8 cellular contexts compared by ENCODE assay signal in the genomic region with DNA sequence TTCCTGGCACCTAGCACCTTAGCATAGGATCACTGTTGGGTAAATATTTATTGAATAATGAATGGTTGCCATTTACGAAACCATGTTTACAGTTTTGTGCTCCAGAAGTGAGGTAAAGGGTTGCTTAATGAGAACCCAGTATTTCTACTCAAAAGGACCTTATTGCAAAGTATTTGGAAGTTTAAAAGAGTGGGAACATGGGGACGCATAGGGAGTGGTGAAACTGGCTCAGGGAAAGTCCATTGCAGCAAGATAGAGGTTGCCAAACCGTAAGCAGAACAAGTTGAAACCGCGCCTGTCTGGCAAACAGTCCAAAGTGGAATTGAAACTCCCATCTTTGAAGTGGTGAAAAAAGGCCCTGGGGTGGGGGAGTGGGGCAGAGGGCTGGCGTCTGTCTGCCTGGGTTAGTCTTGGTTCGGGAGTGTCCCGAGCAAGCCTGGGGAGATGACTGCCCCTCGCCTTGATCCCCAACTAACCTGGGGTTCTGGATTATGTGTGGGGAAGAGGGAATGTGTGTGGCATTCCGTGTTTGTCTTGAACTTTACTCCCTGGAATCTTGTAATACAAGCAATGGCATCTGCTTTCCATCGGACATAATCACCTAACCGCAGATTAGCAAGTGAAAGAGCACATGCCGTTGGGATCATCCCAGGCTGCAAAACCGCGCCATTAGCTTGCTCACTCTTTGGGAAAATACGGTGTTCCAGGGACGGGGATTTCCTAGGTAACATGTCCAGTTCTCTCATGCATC. TPM values are rescaled to one million over a fixed set of nuclear protein-coding genes. Genes with fewer than 3 reads are reported as not detected.
DNase-seq lines count a peak whose midpoint lies in the region; FAIRE-seq and TF ChIP-seq lines count a peak whose summit lies in the region.

No MANE protein-coding gene starts in this region.

- H3K79me2 ChIP-seq in MM.1S (ENCODE audit: low read length), result no peaks in the 10 kb centered on the region

- H3F3A ChIP-seq in MM.1S (ENCODE audit: insufficient read depth, low read length), result no peaks in the 10 kb centered on the region

- no peak overlapping the region for H2AFZ ChIP-seq in MM.1S (ENCODE audit: low read length)

- H4K20me1 ChIP-seq in MM.1S (ENCODE audit: insufficient read depth, low read length), result no peaks in the 10 kb centered on the region

- intact Hi-C loops in dorsolateral prefrontal cortex (cut with DNase I), result no loop called here

- TF ChIP-seq CTCF in MM.1S (IDR thresholded peaks at IDR 0.05; ENCODE audit: low read length) (no peak), dorsolateral prefrontal cortex (IDR thresholded peaks at IDR 0.05 in 54 of 56, conservative IDR thresholded peaks at IDR 0.05 in 2 of 56; ENCODE audit: low read depth in 1 of 56, partially characterized antibody in 56 of 56) (no peak)

- peak overlapping the region; percentile 49; the same call in 1 of the 2 replicates for H3K4me2 ChIP-seq in MM.1S (ENCODE audit: low read depth, low read length)

- H3K27ac ChIP-seq in MM.1S (ENCODE audit: low read length), result no peak overlapping the region
- peak overlapping the region in 56 of 59 donors; percentile 16 to 93 (median 80) for H3K27ac ChIP-seq in dorsolateral prefrontal cortex
- peak overlapping the region; percentile 98 to 99 for H3K27ac ChIP-seq in mucosa of rectum (ENCODE audit: low read depth in 2 of 2, low read length in 2 of 2)

- no peaks in the 10 kb centered on the region for H3K9me2 ChIP-seq in MM.1S (replicated peaks; ENCODE audit: insufficient read depth, low read length)

- peak; percentile 77 for FAIRE-seq in GM12891 (lab: Jason Lieb, UNC)

- no peaks in the 10 kb centered on the region for H3K27me3 ChIP-seq in MM.1S (replicated peaks; ENCODE audit: insufficient read depth, low read length)
- H3K27me3 ChIP-seq in dorsolateral prefrontal cortex, result no peaks in the 10 kb centered on the region
- no peaks in the 10 kb centered on the region for H3K27me3 ChIP-seq in mucosa of rectum (ENCODE audit: control insufficient read depth in 2 of 2, insufficient read depth in 2 of 2, low read length in 2 of 2)

- H3K36me3 ChIP-seq in MM.1S (replicated peaks; ENCODE audit: insufficient read depth, low read length) (no peaks in the 10 kb centered on the region), mucosa of rectum (ENCODE audit: control insufficient read depth in 2 of 2, insufficient read depth in 2 of 2, low read length in 2 of 2) (peaks cover 7 to 13% of the 10 kb centered on the region in 2 donors)

- H3K9me3 ChIP-seq in MM.1S (replicated peaks; ENCODE audit: insufficient read depth, low read length) (no peaks in the 10 kb centered on the region), mucosa of rectum (ENCODE audit: control insufficient read depth in 2 of 2, low read length in 2 of 2) (no peaks in the 10 kb centered on the region)

- no peaks in the 10 kb centered on the region for H3K4me1 ChIP-seq in MM.1S (ENCODE audit: low read length)
- peaks cover 62 to 81% of the 10 kb centered on the region in 2 donors for H3K4me1 ChIP-seq in mucosa of rectum (ENCODE audit: control insufficient read depth in 2 of 2, insufficient read depth in 2 of 2, low read length in 2 of 2)

- H3K4me3 ChIP-seq in MM.1S (ENCODE audit: low read length) (no peak overlapping the region; the same call in 1 of the 2 replicates), dorsolateral prefrontal cortex (peak overlapping the region in 15 of 59 donors; percentile 0 to 30 (median 15)), mucosa of rectum (ENCODE audit: low read length in 2 of 2) (peak overlapping the region; percentile 51 to 55)

- H3K9ac ChIP-seq in MM.1S (ENCODE audit: low read length) (no peak overlapping the region), mucosa of rectum (ENCODE audit: low read depth in 1 of 2, low read length in 2 of 2) (peak overlapping the region; percentile 67 to 80)

- DNase-seq in GM12891 (ENCODE audit: insufficient read length, low spot score) (no peak), MM.1S (peak; percentile 40), dorsolateral prefrontal cortex (no peak), SHP77 treated with DMSO at 0.1 percent for 48 hours (lab: John Stamatoyannopoulos, UW) (no peak), NCI-H446 treated with DMSO at 0.1 percent for 48 hours (lab: John Stamatoyannopoulos, UW) (no peak), SW 1271 (lab: John Stamatoyannopoulos, UW) (no peak)
- DNase-seq in stimulated activated CD4-positive, alpha-beta T cell treated with anti-CD3 and anti-CD28 coated beads, Interleukin-4, amount 100 ng/mL, for 1 hour, result no peak

- no peak for TF ChIP-seq POLR2A in GM12891 (IDR thresholded peaks at IDR 0.05; ENCODE audit: low read depth, low read length)

TF ChIP-seq in GM12891, 5 proteins besides CTCF, POLR2A, EP300 and RAD21:
- TF ChIP-seq SPI1 (IDR thresholded peaks at IDR 0.05; ENCODE audit: low read depth, low read length) (peak; percentile 84), POLR2AphosphoS5 (IDR thresholded peaks at IDR 0.05; ENCODE audit: low read depth, low read length) (no peak)

RNA-seq across cellular contexts. Expression of gene ALDH2, which starts 7.2 kb away (rescaled TPM):
- 10.5 TPM for polyA plus RNA-seq in GM12891 (2012; ENCODE audit: low read depth, missing spikeins)
- 100 to 1,000 TPM; 138 to 542 (median 235) TPM for total RNA-seq in dorsolateral prefrontal cortex
